In genomic region chr7:869348-869747, GRCh38 we compare ENCODE assay signal across 18 cellular contexts. TPM values are rescaled to one million over a fixed set of nuclear protein-coding genes. Genes with fewer than 3 reads are reported as not detected.
DNase-seq lines count a peak whose midpoint lies in the region; TF ChIP-seq lines count a peak whose summit lies in the region.
"Had no signal": no experiment of that assay in that cellular context is flagged by ENCODE, and none has a peak within 500 bp of the region (broad histone marks: within the 10 kb centered on the region; RNA-seq: fewer than 3 reads in every experiment).

No MANE protein-coding gene starts in this region.

- H3K36me3 Mint-ChIP-seq in mesothelial cell of epicardium: peaks cover 43% of the 10 kb centered on the region

- CTCF ChIA-PET in RWPE1 (lab: Yijun Ruan, JAX): no interaction called here

- H3K4me3 Mint-ChIP-seq in mesothelial cell of epicardium: no peak overlapping the region
- H3K4me3 Mint-ChIP-seq: neural crest cell had no signal

- DNase-seq in RWPE1 (ENCODE audit: low spot score): no peak
- no peak for DNase-seq in ascending aorta (ENCODE audit: low spot score in 2 of 2)
- DNase-seq in mesothelial cell of epicardium (ENCODE audit: low spot score in 2 of 2, unreplicated experiment in 2 of 2): no peak
- DNase-seq in stimulated activated CD4-positive, alpha-beta T cell treated with anti-CD3 and anti-CD28 coated beads, Interleukin-4, amount 100 ng/mL, for 1 hour: no peak
- no peak for DNase-seq in stimulated activated CD4-positive, alpha-beta T cell treated with anti-CD3 and anti-CD28 coated beads, Interleukin-15, amount 100 ng/mL, for 24 hours
- no peak for DNase-seq in NCI-H1048 (lab: John Stamatoyannopoulos, UW)
- DNase-seq: activated effector memory CD4-positive, alpha-beta T cell treated with anti-CD3 and anti-CD28 coated beads, Interleukin-2, amount 50 U/mL, for 16 hours; anterior cingulate cortex; DMS79; effector CD8-positive, alpha-beta T cell; NCI-H1105; NCI-H510A; NK-92 treated with Interleukin-12 subunit alpha and Interleukin-12 subunit beta, amount 100 ng/mL, for 24 hours; T-helper 9 cell had no signal

- H3K36me3 ChIP-seq in ascending aorta: peaks cover 41 to 62% of the 10 kb centered on the region in 2 donors
- peaks cover 40 to 55% of the 10 kb centered on the region in 2 donors for H3K36me3 ChIP-seq in stomach smooth muscle (ENCODE audit: control insufficient read depth in 2 of 2, insufficient read depth in 2 of 2, low read length in 2 of 2)

- H3K27me3 Mint-ChIP-seq in mesothelial cell of epicardium (ENCODE audit: low read depth): no peaks in the 10 kb centered on the region
- H3K27me3 Mint-ChIP-seq: progenitor cell of endocrine pancreas had no signal

- TF ChIP-seq CTCF in RWPE1 (conservative IDR thresholded peaks at IDR 0.05; ENCODE audit: low read depth) (no peak), ascending aorta (IDR thresholded peaks at IDR 0.05) (no peak), mesothelial cell of epicardium (IDR thresholded peaks at IDR 0.05; ENCODE audit: unreplicated experiment) (no peak)

- no peaks in the 10 kb centered on the region for H3K27me3 ChIP-seq in ascending aorta
- no peaks in the 10 kb centered on the region for H3K27me3 ChIP-seq in stomach smooth muscle (ENCODE audit: control insufficient read depth in 1 of 2, insufficient read depth in 2 of 2, low read length in 2 of 2)

- H3K27ac ChIP-seq in RWPE1 (peak overlapping the region; percentile 62), ascending aorta (peak overlapping the region; percentile 66 to 95), stomach smooth muscle (ENCODE audit: low read length) (peak overlapping the region; percentile 62)

- H3K4me1 ChIP-seq in ascending aorta (peaks cover 9 to 35% of the 10 kb centered on the region in 2 donors), stomach smooth muscle (ENCODE audit: control insufficient read depth, insufficient read depth, low read length) (peaks cover 49% of the 10 kb centered on the region)

- H3K4me3 ChIP-seq in ascending aorta (no peak overlapping the region), stomach smooth muscle (ENCODE audit: low read length in 2 of 2) (no peak overlapping the region)
- H3K4me3 ChIP-seq: smooth muscle cell had no signal

- POLR2A ChIA-PET in RWPE1 (lab: Yijun Ruan, JAX; ENCODE audit: low non-redundant PET): no interaction called here

- H3K27ac Mint-ChIP-seq in mesothelial cell of epicardium: peak overlapping the region; percentile 16
- H3K27ac Mint-ChIP-seq: progenitor cell of endocrine pancreas had no signal

- no peak overlapping the region for H3K9ac ChIP-seq in stomach smooth muscle (ENCODE audit: low read length in 2 of 2)

- H3K9me3 ChIP-seq in ascending aorta: no peaks in the 10 kb centered on the region
- no peaks in the 10 kb centered on the region for H3K9me3 ChIP-seq in stomach smooth muscle (ENCODE audit: control insufficient read depth in 2 of 2, low read length in 2 of 2)

- H3K4me1 Mint-ChIP-seq in mesothelial cell of epicardium: peaks cover 14% of the 10 kb centered on the region

- intact Hi-C loops in ascending aorta (cut with DNase I): loop anchor here (5.0 kb wide), 2 partner anchors 267 to 357 kb away; no protein-coding TSS in a partner anchor

- no peaks in the 10 kb centered on the region for H3K9me3 Mint-ChIP-seq in mesothelial cell of epicardium
- H3K9me3 Mint-ChIP-seq: neural crest cell had no signal

RNA-seq across cellular contexts. Expression of gene GET4, which starts 7.0 kb away (rescaled TPM):
- total RNA-seq in ascending aorta (4.2 TPM), mesothelial cell of epicardium (67.9 to 77.6 TPM (median 72.2 TPM) in 3 replicates)

RNA-seq across cellular contexts. Expression of gene SUN1, which starts 37.1 kb away (rescaled TPM):
- 186 TPM for total RNA-seq in ascending aorta
- 199 to 201 TPM (median 200 TPM) in 3 replicates for total RNA-seq in mesothelial cell of epicardium

Comparison
In these comparisons a context has a peak if more than half of its experiments do, and no peak if none do; other contexts are left out.
1. RNA of gene GET4, which starts 7.0 kb away (total RNA-seq): 67.9 to 77.6 TPM in mesothelial cell of epicardium; 4.2 TPM in ascending aorta (single experiment); every median in the first group is over 10 times any median in the second.
2. Peak in every context shown above with its lines, with median percentiles within 50 percentile points of each other: H3K27ac ChIP-seq.